In genomic region chr3:111260878-111261277, GRCh38 we compare ENCODE assay signal across 13 cellular contexts.
A peak's percentile ranks its signal among the peaks of the same experiment; 100 is the strongest.
DNase-seq lines count a peak whose midpoint lies in the region; ATAC-seq, FAIRE-seq and TF ChIP-seq lines count a peak whose summit lies in the region.
"Had no signal": no experiment of that assay in that cellular context is flagged by ENCODE, and none has a peak within 500 bp of the region (broad histone marks: within the 10 kb centered on the region; RNA-seq: fewer than 3 reads in every experiment).

No MANE protein-coding gene starts in this region.

- H2AFZ ChIP-seq in astrocyte (ENCODE audit: low read depth, low read length): no peak overlapping the region

- no peak overlapping the region for H3K4me2 ChIP-seq in astrocyte (ENCODE audit: low read length)

- H3K4me3 Mint-ChIP-seq in astrocyte (ENCODE audit: unreplicated experiment): no peak overlapping the region
- H3K4me3 Mint-ChIP-seq: CD8-positive, alpha-beta T cell had no signal

- H3K27ac Mint-ChIP-seq in astrocyte (ENCODE audit: unreplicated experiment): no peak overlapping the region
- H3K27ac Mint-ChIP-seq: CD8-positive, alpha-beta T cell had no signal

- no peak overlapping the region for H3K9ac ChIP-seq in astrocyte (ENCODE audit: low read length)

- H3K4me3 ChIP-seq in astrocyte (ENCODE audit: insufficient read depth, low read depth, low read length): no peak overlapping the region
- H3K4me3 ChIP-seq: skin epidermis, suprapubic skin had no signal

- H3K4me1 ChIP-seq in astrocyte (ENCODE audit: insufficient read depth, low read length): no peaks in the 10 kb centered on the region
- H3K4me1 ChIP-seq: suprapubic skin had no signal

- no peaks in the 10 kb centered on the region for H3K27me3 Mint-ChIP-seq in astrocyte (ENCODE audit: low read depth, unreplicated experiment)

- FAIRE-seq in astrocyte (lab: Jason Lieb, UNC): no peak

- H3K27me3 ChIP-seq in astrocyte (ENCODE audit: insufficient read depth, low read length): no peaks in the 10 kb centered on the region
- H3K27me3 ChIP-seq: suprapubic skin had no signal

- H3K9me3 ChIP-seq in astrocyte (ENCODE audit: insufficient read depth, low read depth, low read length): no peaks in the 10 kb centered on the region

- no peak overlapping the region for H3K27ac ChIP-seq in astrocyte (ENCODE audit: low read depth, low read length)
- H3K27ac ChIP-seq: skin epidermis, suprapubic skin had no signal

- ATAC-seq in GM18502 (IDR thresholded peaks at IDR 0.05; ENCODE audit: poor library complexity, unreplicated experiment) (peak; percentile 81), GM19351 (IDR thresholded peaks at IDR 0.05; ENCODE audit: unreplicated experiment) (peak; percentile 74), HG03175 (IDR thresholded peaks at IDR 0.05; ENCODE audit: unreplicated experiment) (peak; percentile 51)
- ATAC-seq: CD8-positive, alpha-beta T cell had no signal

- no peaks in the 10 kb centered on the region for H3K4me1 Mint-ChIP-seq in astrocyte (ENCODE audit: low read depth, unreplicated experiment)

- H3K79me2 ChIP-seq in astrocyte (ENCODE audit: insufficient read depth, low read length): no peaks in the 10 kb centered on the region

- no peaks in the 10 kb centered on the region for H3K9me3 Mint-ChIP-seq in astrocyte (ENCODE audit: unreplicated experiment)
- H3K9me3 Mint-ChIP-seq: CD8-positive, alpha-beta T cell had no signal

- peak; percentile 44 for DNase-seq in astrocyte (ENCODE audit: low read depth)
- no peak for DNase-seq in SW 1271 (lab: John Stamatoyannopoulos, UW)
- DNase-seq in DMS 273 treated with DMSO at 0.1 percent for 48 hours (lab: John Stamatoyannopoulos, UW): no peak
- no peak for DNase-seq in CD1c-positive myeloid dendritic cell (ENCODE audit: extremely low spot score)
- DNase-seq: CD8-positive, alpha-beta T cell; hippocampal formation; MM.1S; NCI-H2107 had no signal

- no peak for TF ChIP-seq CTCF in astrocyte (IDR thresholded peaks at IDR 0.05; ENCODE audit: insufficient read depth, low read depth, low read length)

- no peaks in the 10 kb centered on the region for H3K36me3 ChIP-seq in astrocyte (ENCODE audit: insufficient read depth, low read length)
- H3K36me3 ChIP-seq: suprapubic skin had no signal

- H4K20me1 ChIP-seq in astrocyte (ENCODE audit: insufficient read depth, low read length): no peaks in the 10 kb centered on the region

- no peaks in the 10 kb centered on the region for H3K36me3 Mint-ChIP-seq in astrocyte (ENCODE audit: low read depth, unreplicated experiment)
- H3K36me3 Mint-ChIP-seq: CD8-positive, alpha-beta T cell had no signal
